In the genomic region with DNA sequence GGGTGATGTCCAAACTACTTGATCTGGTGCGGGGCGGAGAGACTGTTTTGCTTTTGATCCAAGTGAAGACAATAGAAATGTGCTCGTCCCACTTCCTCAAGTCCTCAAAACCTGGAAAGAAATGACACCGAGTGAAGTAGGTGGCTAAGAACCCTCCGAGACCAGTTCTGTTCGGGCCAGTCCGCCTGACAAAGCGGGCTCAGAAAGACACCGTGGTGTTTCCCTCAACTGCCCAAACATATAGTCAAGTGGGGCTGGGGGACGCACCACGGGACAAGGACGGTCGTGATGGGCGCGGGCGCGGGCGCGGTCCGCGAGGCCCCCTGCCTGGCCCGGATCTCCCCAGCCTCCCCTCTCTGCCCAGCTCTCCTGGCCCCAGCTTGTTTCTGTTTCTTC, we compare ENCODE assay signal across 8 cellular contexts. TPM values are rescaled to one million over a fixed set of nuclear protein-coding genes. Genes with fewer than 3 reads are reported as not detected.
DNase-seq lines count a peak whose midpoint lies in the region; TF ChIP-seq lines count a peak whose summit lies in the region.

No MANE protein-coding gene starts in this region.

- TF ChIP-seq CTCF in sigmoid colon (IDR thresholded peaks at IDR 0.05), result no peak

- WGBS in sigmoid colon, 2 donors, result 2 to 3% methylated on average over 22 of the region's 22 CpGs

- TF ChIP-seq EP300 in sigmoid colon (IDR thresholded peaks at IDR 0.05), result no peak

- H3K9me3 ChIP-seq in BLaER1 (no peaks in the 10 kb centered on the region), sigmoid colon (no peaks in the 10 kb centered on the region)

- H4K20me1 ChIP-seq in BLaER1, result peaks cover 23% of the 10 kb centered on the region

- intact Hi-C loops in sigmoid colon (cut with DNase I), result loop anchor here (2.0 to 10.0 kb wide), 5 partner anchors 55 to 695 kb away; partner anchors contain the start of genes BBS10, CAPS2, GLIPR1L1 and GLIPR1L2

- no peak overlapping the region for H3K9ac ChIP-seq in BLaER1

- H3K4me3 ChIP-seq in BLaER1, result peak overlapping the region; percentile 80
- H3K4me3 ChIP-seq in H7 (ENCODE audit: insufficient read depth, low read depth, low read length), result peak overlapping the region; percentile 90
- peak overlapping the region; percentile 73 to 86 (median 85) for H3K4me3 ChIP-seq in sigmoid colon

- H3K27ac ChIP-seq in BLaER1, result no peak overlapping the region
- peak overlapping the region; percentile 92 to 96 (median 93) for H3K27ac ChIP-seq in sigmoid colon

- peak overlapping the region; percentile 100 for H3K4me2 ChIP-seq in BLaER1

- H3K4me1 ChIP-seq in BLaER1 (peaks cover 24% of the 10 kb centered on the region), sigmoid colon (peaks cover 0 to 25% (median 18%) of the 10 kb centered on the region in 4 donors)

- H3K27me3 ChIP-seq in BLaER1 (peaks cover 30% of the 10 kb centered on the region), H7 (ENCODE audit: control insufficient read depth, insufficient read depth, low read length) (peaks cover 2% of the 10 kb centered on the region; the same call in 1 of the 2 replicates), sigmoid colon (peaks cover 0 to 47% (median 0%) of the 10 kb centered on the region in 3 donors)

- no peak for TF ChIP-seq POLR2A in sigmoid colon (IDR thresholded peaks at IDR 0.05)

- H3K36me3 ChIP-seq in BLaER1 (no peaks in the 10 kb centered on the region), H7 (replicated peaks; ENCODE audit: control insufficient read depth, insufficient read depth, low read length) (no peaks in the 10 kb centered on the region; the same call in 1 of the 2 replicates), sigmoid colon (no peaks in the 10 kb centered on the region)

- DNase-seq in H7, result peak; percentile 59
- peak; percentile 58 for DNase-seq in activated T-cell treated with anti-CD3 and anti-CD28 coated beads, Interleukin-2, amount 50 U/mL, for 48 hours
- peak; percentile 57 for DNase-seq in foreskin melanocyte
- DNase-seq in sigmoid colon, result no peak
- DNase-seq in NCI-H524 treated with DMSO at 0.1 percent for 48 hours (lab: John Stamatoyannopoulos, UW), result no peak
- DNase-seq in DMS79 (lab: John Stamatoyannopoulos, UW), result no peak
- DNase-seq in GF-D8 (lab: John Stamatoyannopoulos, UW), result no peak

RNA-seq across cellular contexts. Expression of gene PHLDA1, which starts 1.6 kb away (rescaled TPM):
- total RNA-seq in H7 (2014; rRNA removed; shearing (Covaris generic)), result 16.4 and 19.7 TPM in 2 replicates
- total RNA-seq in sigmoid colon, result 10 to 100 TPM in 1 of 4 donors, 1 to 10 TPM in 3; 3.6 to 10.9 (median 5.3) TPM
- 1 to 10 TPM; 2.4 to 6.6 (median 4.2) TPM for polyA plus RNA-seq in sigmoid colon

RNA-seq across cellular contexts. Expression of gene NAP1L1, which starts 54.5 kb away (rescaled TPM):
- 219 and 326 TPM in 2 replicates for total RNA-seq in H7 (2014; rRNA removed; shearing (Covaris generic))
- 100 to 1,000 TPM; 321 to 424 (median 333) TPM for total RNA-seq in sigmoid colon
- polyA plus RNA-seq in sigmoid colon, result 100 to 1,000 TPM; 103 to 296 (median 230) TPM

Comparison
In these comparisons a context has a peak if more than half of its experiments do, and no peak if none do; other contexts are left out.
1. DNase-seq: peak in H7 (single experiment), activated T-cell treated with anti-CD3 and anti-CD28 coated beads, Interleukin-2, amount 50 U/mL, for 48 hours (2 of 2) and foreskin melanocyte (single experiment); none in sigmoid colon (single experiment), NCI-H524 treated with DMSO at 0.1 percent for 48 hours (single experiment), DMS79 (single experiment) and GF-D8 (single experiment).
2. Peak in every context shown above with its lines, with median percentiles within 50 percentile points of each other: H3K4me3 ChIP-seq.